Comparison of ENCODE assay signal across 11 cellular contexts in genomic region chr18:12944724-12945123, GRCh38. TPM values are rescaled to one million over a fixed set of nuclear protein-coding genes. Genes with fewer than 3 reads are reported as not detected.
DNase-seq lines count a peak whose midpoint lies in the region; ATAC-seq and TF ChIP-seq lines count a peak whose summit lies in the region.
"Had no signal": no experiment of that assay in that cellular context is flagged by ENCODE, and none has a peak within 500 bp of the region (broad histone marks: within the 10 kb centered on the region; RNA-seq: fewer than 3 reads in every experiment).

No MANE protein-coding gene starts in this region.

- no peak overlapping the region for H3K4me3 Mint-ChIP-seq in activated T-cell treated with anti-CD3 and anti-CD28 coated beads, Interleukin-2, amount 50 U/mL, for 24 hours
- H3K4me3 Mint-ChIP-seq: activated CD4-positive, alpha-beta memory T cell treated with anti-CD3 and anti-CD28 coated beads for 36 hours; CD14-positive monocyte had no signal

- no peak for TF ChIP-seq CTCF in NB4 (IDR thresholded peaks at IDR 0.05; ENCODE audit: low read depth, low read length)
- no peak for TF ChIP-seq CTCF in choroid plexus epithelial cell (conservative IDR thresholded peaks at IDR 0.05; ENCODE audit: low read depth, low read length)

- H3K27me3 Mint-ChIP-seq in activated T-cell treated with anti-CD3 and anti-CD28 coated beads, Interleukin-2, amount 50 U/mL, for 24 hours: no peaks in the 10 kb centered on the region
- H3K27me3 Mint-ChIP-seq: activated CD4-positive, alpha-beta memory T cell treated with anti-CD3 and anti-CD28 coated beads for 36 hours had no signal

- no peak overlapping the region for H3K27ac Mint-ChIP-seq in activated T-cell treated with anti-CD3 and anti-CD28 coated beads, Interleukin-2, amount 50 U/mL, for 24 hours
- H3K27ac Mint-ChIP-seq: activated CD4-positive, alpha-beta memory T cell treated with anti-CD3 and anti-CD28 coated beads for 36 hours had no signal

- H3K9me3 Mint-ChIP-seq in activated T-cell treated with anti-CD3 and anti-CD28 coated beads, Interleukin-2, amount 50 U/mL, for 24 hours: no peaks in the 10 kb centered on the region

- no peak overlapping the region for H3K4me3 ChIP-seq in NB4 (ENCODE audit: low read depth, low read length)
- H3K4me3 ChIP-seq in choroid plexus epithelial cell (ENCODE audit: low read depth, low read length): no peak overlapping the region

- no peak for ATAC-seq in GM18907 (IDR thresholded peaks at IDR 0.05; ENCODE audit: unreplicated experiment)

- H3K4me1 Mint-ChIP-seq in activated T-cell treated with anti-CD3 and anti-CD28 coated beads, Interleukin-2, amount 50 U/mL, for 24 hours (ENCODE audit: low read depth): peaks cover 29% of the 10 kb centered on the region

- no peak for TF ChIP-seq POLR2A in NB4 (IDR thresholded peaks at IDR 0.05; ENCODE audit: extremely low read depth, insufficient read length)

- H3K36me3 Mint-ChIP-seq in activated T-cell treated with anti-CD3 and anti-CD28 coated beads, Interleukin-2, amount 50 U/mL, for 24 hours (ENCODE audit: low read depth): peaks cover 27% of the 10 kb centered on the region

- DNase-seq in Daoy (ENCODE audit: low read depth) (peak; percentile 18), NB4 (ENCODE audit: low read depth) (peak; percentile 33), choroid plexus epithelial cell (ENCODE audit: low read depth) (peak; percentile 69), myocyte (ENCODE audit: low read depth) (peak; percentile 94)
- no peak for DNase-seq in activated T-cell treated with anti-CD3 and anti-CD28 coated beads, Interleukin-2, amount 50 U/mL, for 24 hours
- DNase-seq in effector CD8-positive, alpha-beta T cell (lab: John Stamatoyannopoulos, UW): no peak
- DNase-seq in activated CD4-positive, alpha-beta T cell treated with anti-CD3 and anti-CD28 coated beads for 4 hours: no peak
- DNase-seq: activated CD4-positive, alpha-beta memory T cell treated with anti-CD3 and anti-CD28 coated beads for 36 hours; NCI-H2171 treated with DMSO at 0.1 percent for 48 hours had no signal

RNA-seq across cellular contexts. Expression of gene SEH1L, which starts 3.1 kb away (rescaled TPM):
- total RNA-seq in Daoy (2014; rRNA removed; shearing (Covaris generic)): 57.8 and 125 TPM in 2 replicates
- total RNA-seq in myocyte: 17.8 and 27.0 TPM in 2 replicates
- 23.8 TPM for polyA plus RNA-seq in myocyte (2012)

RNA-seq across cellular contexts. Expression of gene CEP192, which starts 46.4 kb away (rescaled TPM):
- total RNA-seq in Daoy (2014; rRNA removed; shearing (Covaris generic)): 18.6 and 20.7 TPM in 2 replicates
- 15.3 and 17.0 TPM in 2 replicates for total RNA-seq in myocyte
- 5.2 TPM for polyA plus RNA-seq in myocyte (2012)

Comparison
In these comparisons a context has a peak if more than half of its experiments do, and no peak if none do; other contexts are left out.
1. DNase-seq: peak in Daoy (single experiment), NB4 (single experiment), choroid plexus epithelial cell (single experiment) and myocyte (single experiment); none in activated T-cell treated with anti-CD3 and anti-CD28 coated beads, Interleukin-2, amount 50 U/mL, for 24 hours (single experiment), effector CD8-positive, alpha-beta T cell (single experiment) and activated CD4-positive, alpha-beta T cell treated with anti-CD3 and anti-CD28 coated beads for 4 hours (0 of 2).